ENCODE assay signal across 8 cellular contexts in genomic region chr9:78029601-78030552, GRCh38. TPM values are rescaled to one million over a fixed set of nuclear protein-coding genes. Genes with fewer than 3 reads are reported as not detected.
DNase-seq lines count a peak whose midpoint lies in the region; ATAC-seq and TF ChIP-seq lines count a peak whose summit lies in the region.

No MANE protein-coding gene starts in this region.

- H3K4me1 ChIP-seq in left lung: peaks cover 28 to 66% of the 10 kb centered on the region in 2 donors

- peaks cover 8% of the 10 kb centered on the region for H3K36me3 Mint-ChIP-seq in stimulated activated naive CD8-positive, alpha-beta T cell treated with anti-CD3 and anti-CD28 coated beads, Interleukin-15, Interleukin-2, amounts not matched to agents 100 ng/mL and 50 ng/mL, for 24 hours (ENCODE audit: low read depth)

- intact Hi-C loops in left lung (cut with DNase I): no loop called here

- ATAC-seq in left lung: peak; percentile 9

- H3K4me3 ChIP-seq in left lung: peak overlapping the region; percentile 59 to 87

- peaks cover 20% of the 10 kb centered on the region for H3K27me3 Mint-ChIP-seq in stimulated activated naive CD8-positive, alpha-beta T cell treated with anti-CD3 and anti-CD28 coated beads, Interleukin-15, Interleukin-2, amounts not matched to agents 100 ng/mL and 50 ng/mL, for 24 hours

- no peaks in the 10 kb centered on the region for H3K27me3 ChIP-seq in left lung

- H3K4me1 Mint-ChIP-seq in stimulated activated naive CD8-positive, alpha-beta T cell treated with anti-CD3 and anti-CD28 coated beads, Interleukin-15, Interleukin-2, amounts not matched to agents 100 ng/mL and 50 ng/mL, for 24 hours (ENCODE audit: low read depth): peaks cover 50% of the 10 kb centered on the region

- H3K27ac ChIP-seq in left lung: peak overlapping the region; percentile 95

- H3K9me3 Mint-ChIP-seq in stimulated activated naive CD8-positive, alpha-beta T cell treated with anti-CD3 and anti-CD28 coated beads, Interleukin-15, Interleukin-2, amounts not matched to agents 100 ng/mL and 50 ng/mL, for 24 hours: no peaks in the 10 kb centered on the region

- DNase-seq in stimulated activated CD4-positive, alpha-beta T cell treated with anti-CD3 and anti-CD28 coated beads, Interleukin-15, amount 100 ng/mL, for 24 hours: peak; percentile 27
- no peak for DNase-seq in stimulated activated CD4-positive, alpha-beta T cell treated with anti-CD3 and anti-CD28 coated beads, Interleukin-12 subunit alpha, Interleukin-12 subunit beta, amount 100 ng/mL, for 4 hours
- DNase-seq in SK-N-DZ (ENCODE audit: low spot score) (peak; percentile 56), cerebellar cortex (ENCODE audit: low spot score) (peak; percentile 76), left lung (no peak), NCI-H446 (lab: John Stamatoyannopoulos, UW) (no peak)
- DNase-seq in activated CD4-positive, CD25-positive, alpha-beta regulatory T cell (lab: John Stamatoyannopoulos, UW): no peak

- peak overlapping the region; percentile 89 for H3K4me3 Mint-ChIP-seq in stimulated activated naive CD8-positive, alpha-beta T cell treated with anti-CD3 and anti-CD28 coated beads, Interleukin-15, Interleukin-2, amounts not matched to agents 100 ng/mL and 50 ng/mL, for 24 hours

- no peaks in the 10 kb centered on the region for H3K9me3 ChIP-seq in left lung

- no peaks in the 10 kb centered on the region for H3K36me3 ChIP-seq in left lung

- no peak for TF ChIP-seq CTCF in left lung (IDR thresholded peaks at IDR 0.05)

- peak overlapping the region; percentile 86 for H3K27ac Mint-ChIP-seq in stimulated activated naive CD8-positive, alpha-beta T cell treated with anti-CD3 and anti-CD28 coated beads, Interleukin-15, Interleukin-2, amounts not matched to agents 100 ng/mL and 50 ng/mL, for 24 hours

RNA-seq across cellular contexts. Expression of gene GNAQ, which starts 1.7 kb away (rescaled TPM):
- 24.8 and 25.8 TPM in 2 replicates for polyA plus RNA-seq in SK-N-DZ (2014; cell fraction: cytosol; rRNA removed)
- polyA plus RNA-seq in SK-N-DZ (2014; cell fraction: nucleus; rRNA removed): 11.6 and 14.4 TPM in 2 replicates
- total RNA-seq in left lung: 10 to 100 TPM; 82.1 to 95.5 TPM

Comparison
In these comparisons a context has a peak if more than half of its experiments do, and no peak if none do; other contexts are left out.
1. DNase-seq: peak in stimulated activated CD4-positive, alpha-beta T cell treated with anti-CD3 and anti-CD28 coated beads, Interleukin-15, amount 100 ng/mL, for 24 hours (single experiment), SK-N-DZ (single experiment) and cerebellar cortex (single experiment); none in stimulated activated CD4-positive, alpha-beta T cell treated with anti-CD3 and anti-CD28 coated beads, Interleukin-12 subunit alpha, Interleukin-12 subunit beta, amount 100 ng/mL, for 4 hours (single experiment), left lung (0 of 2), NCI-H446 (0 of 2) and activated CD4-positive, CD25-positive, alpha-beta regulatory T cell (0 of 4).